ENCODE assay signal across 15 cellular contexts in genomic region chr4:126458993-126459392, GRCh38.
"Had no signal": no experiment of that assay in that cellular context is flagged by ENCODE, and none has a peak within 500 bp of the region (broad histone marks: within the 10 kb centered on the region; RNA-seq: fewer than 3 reads in every experiment).

No MANE protein-coding gene starts in this region.

- H3K27me3 ChIP-seq: dorsolateral prefrontal cortex, esophagus muscularis mucosa, hepatocyte, testis, upper lobe of right lung had no signal

- H3K36me3 Mint-ChIP-seq: activated naive CD8-positive, alpha-beta T cell had no signal

- H2AFZ ChIP-seq: hepatocyte had no signal

- H3K4me1 ChIP-seq: esophagus muscularis mucosa, left ventricle myocardium inferior, testis, upper lobe of right lung had no signal

- H3K27me3 Mint-ChIP-seq: activated naive CD8-positive, alpha-beta T cell; stimulated activated naive CD8-positive, alpha-beta T cell treated with anti-CD3 and anti-CD28 coated beads, Interleukin-15, Interleukin-2, amounts not matched to agents 100 ng/mL and 50 ng/mL, for 24 hours had no signal

- H3K79me2 ChIP-seq: hepatocyte had no signal

- H3K27ac Mint-ChIP-seq: activated naive CD8-positive, alpha-beta T cell; stimulated activated naive CD8-positive, alpha-beta T cell treated with anti-CD3 and anti-CD28 coated beads, Interleukin-15, Interleukin-2, amounts not matched to agents 100 ng/mL and 50 ng/mL, for 24 hours; T-helper 2 cell treated with Interferon-gamma antibody and Interleukin-4, amounts not matched to agents 5 μg/mL and 100 μg/mL, for 36 hours had no signal

- ATAC-seq: upper lobe of right lung had no signal

- H3K4me2 ChIP-seq: hepatocyte had no signal

- H3K4me3 ChIP-seq: dorsolateral prefrontal cortex, esophagus muscularis mucosa, hepatocyte, left ventricle myocardium inferior, testis, upper lobe of right lung had no signal

- H3K9me3 Mint-ChIP-seq: T-helper 2 cell treated with Interferon-gamma antibody and Interleukin-4, amounts not matched to agents 5 μg/mL and 100 μg/mL, for 36 hours had no signal

- H3K36me3 ChIP-seq: esophagus muscularis mucosa, left ventricle myocardium inferior, upper lobe of right lung had no signal

- H3K27ac ChIP-seq: dorsolateral prefrontal cortex, esophagus muscularis mucosa, hepatocyte, left ventricle myocardium inferior, testis, upper lobe of right lung had no signal

- H3K4me3 Mint-ChIP-seq: activated naive CD8-positive, alpha-beta T cell; stimulated activated naive CD8-positive, alpha-beta T cell treated with anti-CD3 and anti-CD28 coated beads, Interleukin-15, Interleukin-2, amounts not matched to agents 100 ng/mL and 50 ng/mL, for 24 hours; T-helper 2 cell treated with Interferon-gamma antibody and Interleukin-4, amounts not matched to agents 5 μg/mL and 100 μg/mL, for 36 hours had no signal

- DNase-seq: activated CD4-positive, alpha-beta T cell treated with anti-CD3 and anti-CD28 coated beads, Interleukin-2, amount 50 U/mL, for 48 hours; activated gamma-delta T cell; activated T-cell treated with anti-CD3 and anti-CD28 coated beads, Interleukin-2, amount 50 U/mL, for 48 hours; dorsolateral prefrontal cortex; kidney; left ventricle myocardium inferior; mesenchymal stem cell; stimulated activated CD4-positive, alpha-beta T cell treated with anti-CD3 and anti-CD28 coated beads, Interleukin-4, amount 100 ng/mL, for 24 hours; testis; upper lobe of right lung had no signal

- H3K9me3 ChIP-seq: esophagus muscularis mucosa, left ventricle myocardium inferior, testis, upper lobe of right lung had no signal
